8 cellular contexts compared by ENCODE assay signal in genomic region chr7:157774495-157774894, GRCh38.
"Had no signal": no experiment of that assay in that cellular context is flagged by ENCODE, and none has a peak within 500 bp of the region (broad histone marks: within the 10 kb centered on the region; RNA-seq: fewer than 3 reads in every experiment).

No MANE protein-coding gene starts in this region.

- H3K36me3 ChIP-seq: HAP-1 had no signal

- H3K4me1 ChIP-seq: HAP-1 had no signal

- FAIRE-seq: HTR-8/SVneo had no signal

- DNase-seq: GM23248, GOT3, H7, HFFc6, IMR-90 had no signal

- H3K4me3 ChIP-seq: GM23248, HAP-1, K562 had no signal

- H3K9ac ChIP-seq: GM23248 had no signal

- H3K27ac ChIP-seq: GM23248 had no signal

- H3K9me3 ChIP-seq: HAP-1 had no signal
